19 cellular contexts compared by ENCODE assay signal in the genomic region with DNA sequence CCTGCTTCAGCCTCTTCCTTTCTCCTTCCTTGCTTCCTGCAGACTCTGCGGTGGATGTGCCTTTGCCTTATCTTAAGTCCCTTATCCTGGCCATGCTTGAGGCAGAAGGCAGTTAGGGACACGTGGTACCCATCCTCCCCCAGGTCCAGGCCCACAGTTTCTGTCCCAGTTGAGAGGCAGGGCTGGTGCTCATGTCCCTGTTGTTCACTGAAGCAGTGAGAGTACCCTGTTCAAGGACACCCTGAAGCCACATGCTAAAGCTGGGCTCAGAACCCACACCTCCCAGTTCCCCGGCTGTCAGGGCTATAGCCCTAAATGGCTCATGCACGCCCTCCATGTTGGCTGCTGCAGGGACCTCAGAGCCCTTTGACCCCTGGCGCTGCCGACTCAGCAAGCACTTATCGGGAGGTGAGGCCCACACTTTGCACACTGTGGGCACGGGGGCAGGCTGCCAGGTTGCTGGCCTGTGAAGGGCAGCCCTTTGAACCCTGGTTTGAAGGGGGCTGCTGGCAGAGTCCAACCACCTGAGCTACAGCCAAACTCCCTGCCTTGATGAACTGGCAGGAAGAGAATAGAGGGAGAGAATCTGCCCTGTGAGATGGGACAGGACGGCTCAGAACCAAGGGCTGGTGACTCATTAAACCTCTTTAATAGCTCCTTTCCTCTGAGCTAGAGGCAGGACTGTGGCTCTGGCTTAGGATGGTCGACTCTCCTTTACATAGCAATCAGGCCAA. TPM values are rescaled to one million over a fixed set of nuclear protein-coding genes. Genes with fewer than 3 reads are reported as not detected.
DNase-seq lines count a peak whose midpoint lies in the region; ATAC-seq and TF ChIP-seq lines count a peak whose summit lies in the region.
"Had no signal": no experiment of that assay in that cellular context is flagged by ENCODE, and none has a peak within 500 bp of the region (broad histone marks: within the 10 kb centered on the region; RNA-seq: fewer than 3 reads in every experiment).

No MANE protein-coding gene starts in this region.

- H3K36me3 ChIP-seq in mucosa of descending colon (ENCODE audit: low read depth), result no peaks in the 10 kb centered on the region
- H3K36me3 ChIP-seq: transverse colon had no signal

- intact Hi-C loops in mucosa of descending colon (cut with DNase I, micrococcal nuclease), result loop anchor here (10.0 kb wide), 3 partner anchors 112 to 192 kb away; a partner anchor contains a TSS

- H3K4me3 ChIP-seq in mucosa of descending colon, result no peak overlapping the region
- H3K4me3 ChIP-seq: transverse colon had no signal

- peak; percentile 54 for ATAC-seq in mucosa of descending colon
- ATAC-seq in GM19467 (IDR thresholded peaks at IDR 0.05; ENCODE audit: unreplicated experiment), result no peak
- ATAC-seq: activated CD4-positive, alpha-beta T cell treated with anti-CD3 and anti-CD28 coated beads for 36 hours; SK-N-SH treated with all-trans-retinoic acid at 6 μM for 48 hours had no signal

- no peak for TF ChIP-seq CTCF in mucosa of descending colon (IDR thresholded peaks at IDR 0.05)

- peak; percentile 47 for DNase-seq in EH (ENCODE audit: low read depth)
- DNase-seq in UCSD-AML1 (lab: John Stamatoyannopoulos, UW; ENCODE audit: unreplicated experiment), result peak; percentile 52
- peak in 2 of 3 donors; percentile 27 to 58 for DNase-seq in mucosa of descending colon
- no peak for DNase-seq in anterior cingulate cortex (lab: John Stamatoyannopoulos, UW)
- no peak for DNase-seq in DMS79 treated with DMSO at 0.1 percent for 48 hours (lab: John Stamatoyannopoulos, UW)
- DNase-seq: activated CD4-positive, alpha-beta T cell treated with anti-CD3 and anti-CD28 coated beads for 36 hours; activated CD8-positive, alpha-beta memory T cell treated with anti-CD3 and anti-CD28 coated beads, Interleukin-2, amount 50 U/mL, for 4 hours; activated effector memory CD4-positive, alpha-beta T cell treated with anti-CD3 and anti-CD28 coated beads, Interleukin-2, amount 50 U/mL, for 16 hours; CD4-positive, alpha-beta T cell; dermis blood vessel endothelial cell; DMS79; NCI-H1694; retina; stimulated activated naive CD4-positive, alpha-beta T cell treated with Interleukin-2 at 50 U/mL for 16 hours; transverse colon had no signal

- H3K4me1 ChIP-seq in mucosa of descending colon (ENCODE audit: low read depth), result peaks cover 10% of the 10 kb centered on the region

- H3K9me3 ChIP-seq in mucosa of descending colon, result no peaks in the 10 kb centered on the region
- H3K9me3 ChIP-seq: transverse colon had no signal

RNA-seq across cellular contexts. Expression of a gene that starts 6.3 kb away (rescaled TPM):
- 10 to 100 TPM in 1 of 3 donors, 1 to 10 TPM in 2; 6.3 to 14.7 (median 8.1) TPM for total RNA-seq in mucosa of descending colon

RNA-seq across cellular contexts. Expression of a gene that starts 14.4 kb away (rescaled TPM):
- total RNA-seq in mucosa of descending colon, result 100 to 1,000 TPM in 1 of 3 donors, 10 to 100 TPM in 2; 12.1 to 256 (median 42.3) TPM

RNA-seq across cellular contexts. Expression of a gene that starts 21.4 kb away (rescaled TPM):
- 100 to 1,000 TPM; 245 to 280 (median 254) TPM for total RNA-seq in mucosa of descending colon

RNA-seq across cellular contexts. Expression of a gene that starts 26.1 kb away (rescaled TPM):
- 1 to 10 TPM in 2 of 3 donors, under 1 TPM in 1; 0.41 to 1.9 (median 1.5) TPM for total RNA-seq in mucosa of descending colon
- total RNA-seq: CD4-positive, alpha-beta T cell had no signal

RNA-seq across cellular contexts. Expression of a gene that starts 30.8 kb away (rescaled TPM):
- total RNA-seq in mucosa of descending colon, result under 1 TPM in 2 of 3 donors, not detected in 1; 0.19 to 0.22 TPM
- total RNA-seq: dermis blood vessel endothelial cell, epithelial cell of proximal tubule, HT1080 had no signal

Comparison
In these comparisons a context has a peak if more than half of its experiments do, and no peak if none do; other contexts are left out.
1. DNase-seq: peak in EH (single experiment), UCSD-AML1 (single experiment) and mucosa of descending colon (2 of 3); none in anterior cingulate cortex (0 of 58) and DMS79 treated with DMSO at 0.1 percent for 48 hours (single experiment).